8 cellular contexts compared by ENCODE assay signal in the genomic region with DNA sequence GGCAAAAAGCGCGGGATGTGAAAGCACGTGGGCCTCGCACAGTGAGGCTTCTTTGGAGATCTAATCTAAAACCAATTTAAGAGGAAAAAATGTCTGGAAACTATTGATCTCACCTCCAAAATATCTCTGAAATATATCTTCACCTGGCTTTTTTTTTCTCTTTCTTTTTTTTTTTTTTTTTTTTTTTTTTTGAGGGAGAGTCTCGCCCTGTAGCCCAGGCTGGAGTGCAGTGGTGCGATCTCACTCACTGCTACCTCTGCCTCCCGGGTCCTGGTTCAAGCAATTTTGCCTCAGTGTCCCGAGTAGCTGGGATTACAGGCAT. TPM values are rescaled to one million over a fixed set of nuclear protein-coding genes. Genes with fewer than 3 reads are reported as not detected.
DNase-seq lines count a peak whose midpoint lies in the region; ATAC-seq and TF ChIP-seq lines count a peak whose summit lies in the region.

No MANE protein-coding gene starts in this region.

- TF ChIP-seq CTCF in AG09309 (IDR thresholded peaks at IDR 0.05; ENCODE audit: control insufficient read depth, insufficient read depth, low read depth, low read length, missing control alignments), result no peak
- TF ChIP-seq CTCF in mammary epithelial cell (conservative IDR thresholded peaks at IDR 0.05 in 1 of 2, IDR thresholded peaks at IDR 0.05 in 1 of 2; ENCODE audit: extremely low read depth in 1 of 2, insufficient read depth in 1 of 2, low read depth in 1 of 2, low read length in 2 of 2), result no peak
- TF ChIP-seq CTCF in neural cell (IDR thresholded peaks at IDR 0.05; ENCODE audit: poor library complexity, severe bottlenecking), result no peak

- H4K20me1 ChIP-seq in mammary epithelial cell (ENCODE audit: insufficient read depth, low read length), result no peaks in the 10 kb centered on the region
- no peaks in the 10 kb centered on the region for H4K20me1 ChIP-seq in neural cell (ENCODE audit: insufficient read depth)

- H3K9ac ChIP-seq in HUES6 (ENCODE audit: low read length) (no peak overlapping the region), mammary epithelial cell (ENCODE audit: insufficient read depth, low read length) (no peak overlapping the region), neural cell (ENCODE audit: low read length) (no peak overlapping the region)

- no peak for ATAC-seq in GM21717 (IDR thresholded peaks at IDR 0.05; ENCODE audit: unreplicated experiment)
- ATAC-seq in HG03520 (IDR thresholded peaks at IDR 0.05; ENCODE audit: unreplicated experiment), result no peak

- peaks cover 9% of the 10 kb centered on the region for H3K9me3 ChIP-seq in HUES6 (ENCODE audit: control insufficient read depth, insufficient read depth, low read depth, low read length)
- H3K9me3 ChIP-seq in mammary epithelial cell (replicated peaks; ENCODE audit: insufficient read depth, low read length), result no peaks in the 10 kb centered on the region
- H3K9me3 ChIP-seq in neural cell (ENCODE audit: low read length), result no peaks in the 10 kb centered on the region

- H3K27me3 ChIP-seq in HUES6 (ENCODE audit: control insufficient read depth, insufficient read depth, low read length) (peaks cover 9% of the 10 kb centered on the region; the same call in 1 of the 2 replicates), mammary epithelial cell (ENCODE audit: insufficient read depth, low read length) (peaks cover 2% of the 10 kb centered on the region), neural cell (ENCODE audit: insufficient read depth, low read depth, low read length) (no peaks in the 10 kb centered on the region)

- H3K9me2 ChIP-seq in neural cell (ENCODE audit: insufficient read depth, low read length), result no peaks in the 10 kb centered on the region

- intact Hi-C loops in mammary epithelial cell (cut with micrococcal nuclease), result no loop called here

- TF ChIP-seq EP300 in neural cell (conservative IDR thresholded peaks at IDR 0.05; ENCODE audit: poor library complexity, severe bottlenecking), result no peak

- H3K79me2 ChIP-seq in mammary epithelial cell (ENCODE audit: insufficient read depth, low read length) (no peaks in the 10 kb centered on the region), neural cell (replicated peaks; ENCODE audit: insufficient read depth, low read length) (no peaks in the 10 kb centered on the region)

- in situ Hi-C loops in mammary epithelial cell (cut with MboI; ENCODE audit: low sequenced_read_pairs in 2 of 2), result no loop called here

- BruUV-seq in mammary epithelial cell (replicated peaks; lab: Mats Ljungman, UMichigan), result no TSS peak

- H3K36me3 ChIP-seq in HUES6 (ENCODE audit: control insufficient read depth, insufficient read depth, low read length) (no peaks in the 10 kb centered on the region), mammary epithelial cell (ENCODE audit: insufficient read depth, low read length) (no peaks in the 10 kb centered on the region), neural cell (ENCODE audit: insufficient read depth, low read length) (no peaks in the 10 kb centered on the region)

- TF ChIP-seq RAD21 in neural cell (conservative IDR thresholded peaks at IDR 0.05), result no peak

- H3K4me2 ChIP-seq in mammary epithelial cell (ENCODE audit: insufficient read depth, low read depth, low read length), result no peak overlapping the region
- no peak overlapping the region for H3K4me2 ChIP-seq in neural cell (ENCODE audit: low read length)

- WGBS in mammary epithelial cell (ENCODE audit: low coverage, missing lambda C conversion rate), result 73% methylated on average over 4 of the region's 8 CpGs

- H3K4me3 ChIP-seq in AG09309 (ENCODE audit: control insufficient read depth, low read depth, low read length) (peak overlapping the region; percentile 44), HUES6 (ENCODE audit: low read depth, low read length) (peak overlapping the region; percentile 77; the same call in 1 of the 2 replicates), mammary epithelial cell (replicated peaks in 1 of 3; ENCODE audit: insufficient read depth in 1 of 3, low read depth in 2 of 3, low read length in 3 of 3) (peak overlapping the region in 1 of 3 experiments; percentile 39), neural cell (ENCODE audit: low read length) (peak overlapping the region; percentile 69)

- no peak overlapping the region; the same call in 1 of the 2 replicates for H3K27ac ChIP-seq in HUES6 (ENCODE audit: low read depth, low read length)
- H3K27ac ChIP-seq in mammary epithelial cell (ENCODE audit: insufficient read depth, low read depth, low read length), result no peak overlapping the region
- peak overlapping the region; percentile 82 for H3K27ac ChIP-seq in neural cell (ENCODE audit: low read length)

- peaks cover 10% of the 10 kb centered on the region for H3K4me1 ChIP-seq in HUES6 (ENCODE audit: control insufficient read depth, insufficient read depth, low read length)
- H3K4me1 ChIP-seq in mammary epithelial cell (ENCODE audit: insufficient read depth, low read length), result no peaks in the 10 kb centered on the region

- dilution Hi-C loops in mammary epithelial cell (cut with HindIII; ENCODE audit: low sequenced_read_pairs), result no loop called here

- H2AFZ ChIP-seq in mammary epithelial cell (ENCODE audit: low read depth, low read length), result peak overlapping the region; percentile 73
- H2AFZ ChIP-seq in neural cell (ENCODE audit: low read depth, low read length), result no peak overlapping the region

- no peaks in the 10 kb centered on the region for H3F3A ChIP-seq in neural cell (ENCODE audit: insufficient read depth, low read length, poor library complexity, severe bottlenecking)

- CTCF ChIA-PET in mammary epithelial cell (lab: Charles Lee; ENCODE audit: low non-redundant PET), result no interaction called here

- DNase-seq in AG09309 (ENCODE audit: low read depth) (no peak), mammary epithelial cell (no peak), cortex of kidney (lab: John Stamatoyannopoulos, UW) (no peak), glomerular visceral epithelial cell (ENCODE audit: extremely low spot score) (no peak)

TF ChIP-seq in neural cell, 6 proteins besides CTCF, POLR2A, EP300 and RAD21:
- TF ChIP-seq SMC3 (conservative IDR thresholded peaks at IDR 0.05; ENCODE audit: poor library complexity) (no peak), POLR2AphosphoS5 (IDR thresholded peaks at IDR 0.05) (no peak), MXI1 (conservative IDR thresholded peaks at IDR 0.05; ENCODE audit: poor library complexity, severe bottlenecking) (no peak), EZH2 (IDR thresholded peaks at IDR 0.05; ENCODE audit: borderline replicate concordance, insufficient read depth, low read length, poor library complexity, severe bottlenecking) (no peak), TAF1 (IDR thresholded peaks at IDR 0.05; ENCODE audit: low read depth) (no peak)
- TF ChIP-seq, protein P1, sequence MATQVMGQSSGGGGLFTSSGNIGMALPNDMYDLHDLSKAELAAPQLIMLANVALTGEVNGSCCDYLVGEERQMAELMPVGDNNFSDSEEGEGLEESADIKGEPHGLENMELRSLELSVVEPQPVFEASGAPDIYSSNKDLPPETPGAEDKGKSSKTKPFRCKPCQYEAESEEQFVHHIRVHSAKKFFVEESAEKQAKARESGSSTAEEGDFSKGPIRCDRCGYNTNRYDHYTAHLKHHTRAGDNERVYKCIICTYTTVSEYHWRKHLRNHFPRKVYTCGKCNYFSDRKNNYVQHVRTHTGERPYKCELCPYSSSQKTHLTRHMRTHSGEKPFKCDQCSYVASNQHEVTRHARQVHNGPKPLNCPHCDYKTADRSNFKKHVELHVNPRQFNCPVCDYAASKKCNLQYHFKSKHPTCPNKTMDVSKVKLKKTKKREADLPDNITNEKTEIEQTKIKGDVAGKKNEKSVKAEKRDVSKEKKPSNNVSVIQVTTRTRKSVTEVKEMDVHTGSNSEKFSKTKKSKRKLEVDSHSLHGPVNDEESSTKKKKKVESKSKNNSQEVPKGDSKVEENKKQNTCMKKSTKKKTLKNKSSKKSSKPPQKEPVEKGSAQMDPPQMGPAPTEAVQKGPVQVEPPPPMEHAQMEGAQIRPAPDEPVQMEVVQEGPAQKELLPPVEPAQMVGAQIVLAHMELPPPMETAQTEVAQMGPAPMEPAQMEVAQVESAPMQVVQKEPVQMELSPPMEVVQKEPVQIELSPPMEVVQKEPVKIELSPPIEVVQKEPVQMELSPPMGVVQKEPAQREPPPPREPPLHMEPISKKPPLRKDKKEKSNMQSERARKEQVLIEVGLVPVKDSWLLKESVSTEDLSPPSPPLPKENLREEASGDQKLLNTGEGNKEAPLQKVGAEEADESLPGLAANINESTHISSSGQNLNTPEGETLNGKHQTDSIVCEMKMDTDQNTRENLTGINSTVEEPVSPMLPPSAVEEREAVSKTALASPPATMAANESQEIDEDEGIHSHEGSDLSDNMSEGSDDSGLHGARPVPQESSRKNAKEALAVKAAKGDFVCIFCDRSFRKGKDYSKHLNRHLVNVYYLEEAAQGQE (IDR thresholded peaks at IDR 0.05; ENCODE audit: borderline replicate concordance), result no peak

RNA-seq across cellular contexts. Expression of a gene that starts 0.4 kb away (rescaled TPM):
- under 1 TPM in 1 of 2 donors, not detected in 1; 0.33 TPM for total RNA-seq in mammary epithelial cell
- polyA plus RNA-seq in mammary epithelial cell (not detected), neural cell (33.9 and 39.1 TPM in 2 replicates)
- polyA minus RNA-seq in mammary epithelial cell (not detected), neural cell (15.6 and 19.9 TPM in 2 replicates)

Comparison
In these comparisons a context has a peak if more than half of its experiments do, and no peak if none do; other contexts are left out.
1. RNA of a gene that starts 0.4 kb away (polyA plus RNA-seq): 33.9 to 39.1 TPM in neural cell; not detected in mammary epithelial cell (single experiment); every median in the first group is over 10 times any median in the second.